1 cellular context compared by ENCODE assay signal in the genomic region with DNA sequence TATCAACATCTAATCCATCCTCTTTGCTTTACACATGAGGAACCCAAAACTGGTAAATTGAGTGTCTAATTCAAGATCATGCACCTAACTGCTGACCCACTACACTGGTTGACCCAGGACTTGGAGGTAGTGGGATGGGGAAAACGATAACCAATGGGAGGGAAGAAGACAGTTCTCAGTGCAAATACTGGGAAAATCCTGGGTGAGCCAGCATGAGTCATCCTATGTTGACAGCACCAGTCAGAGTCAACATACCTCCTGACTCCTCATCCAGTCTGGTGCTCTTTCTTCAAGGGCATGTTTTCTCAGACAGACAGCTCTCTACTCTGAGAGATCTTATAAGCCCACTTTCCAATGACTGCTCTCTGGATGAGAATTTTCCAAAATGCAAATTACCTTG.
TF ChIP-seq lines count a peak whose summit lies in the region.

No MANE protein-coding gene starts in this region.

TF ChIP-seq in A549, 52 proteins besides CTCF, POLR2A, EP300 and RAD21 (continued from another document):
- TF ChIP-seq, protein P1, sequence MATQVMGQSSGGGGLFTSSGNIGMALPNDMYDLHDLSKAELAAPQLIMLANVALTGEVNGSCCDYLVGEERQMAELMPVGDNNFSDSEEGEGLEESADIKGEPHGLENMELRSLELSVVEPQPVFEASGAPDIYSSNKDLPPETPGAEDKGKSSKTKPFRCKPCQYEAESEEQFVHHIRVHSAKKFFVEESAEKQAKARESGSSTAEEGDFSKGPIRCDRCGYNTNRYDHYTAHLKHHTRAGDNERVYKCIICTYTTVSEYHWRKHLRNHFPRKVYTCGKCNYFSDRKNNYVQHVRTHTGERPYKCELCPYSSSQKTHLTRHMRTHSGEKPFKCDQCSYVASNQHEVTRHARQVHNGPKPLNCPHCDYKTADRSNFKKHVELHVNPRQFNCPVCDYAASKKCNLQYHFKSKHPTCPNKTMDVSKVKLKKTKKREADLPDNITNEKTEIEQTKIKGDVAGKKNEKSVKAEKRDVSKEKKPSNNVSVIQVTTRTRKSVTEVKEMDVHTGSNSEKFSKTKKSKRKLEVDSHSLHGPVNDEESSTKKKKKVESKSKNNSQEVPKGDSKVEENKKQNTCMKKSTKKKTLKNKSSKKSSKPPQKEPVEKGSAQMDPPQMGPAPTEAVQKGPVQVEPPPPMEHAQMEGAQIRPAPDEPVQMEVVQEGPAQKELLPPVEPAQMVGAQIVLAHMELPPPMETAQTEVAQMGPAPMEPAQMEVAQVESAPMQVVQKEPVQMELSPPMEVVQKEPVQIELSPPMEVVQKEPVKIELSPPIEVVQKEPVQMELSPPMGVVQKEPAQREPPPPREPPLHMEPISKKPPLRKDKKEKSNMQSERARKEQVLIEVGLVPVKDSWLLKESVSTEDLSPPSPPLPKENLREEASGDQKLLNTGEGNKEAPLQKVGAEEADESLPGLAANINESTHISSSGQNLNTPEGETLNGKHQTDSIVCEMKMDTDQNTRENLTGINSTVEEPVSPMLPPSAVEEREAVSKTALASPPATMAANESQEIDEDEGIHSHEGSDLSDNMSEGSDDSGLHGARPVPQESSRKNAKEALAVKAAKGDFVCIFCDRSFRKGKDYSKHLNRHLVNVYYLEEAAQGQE (IDR thresholded peaks at IDR 0.05), result no peak
- TF ChIP-seq SREBF2 (IDR thresholded peaks at IDR 0.05) (no peak), NR3C1 (IDR thresholded peaks at IDR 0.05) (no peak), PHF8 (IDR thresholded peaks at IDR 0.05; ENCODE audit: borderline replicate concordance, low read depth) (no peak), RNF2 (IDR thresholded peaks at IDR 0.05; ENCODE audit: borderline replicate concordance, low read depth) (no peak), KDM5A (IDR thresholded peaks at IDR 0.05) (no peak), EHMT2 (IDR thresholded peaks at IDR 0.05; ENCODE audit: low read depth) (no peak), TP53 (CRISPR knock-in tag; IDR thresholded peaks at IDR 0.05) (no peak), POLR2AphosphoS2 (conservative IDR thresholded peaks at IDR 0.05; ENCODE audit: low read length) (no peak), ZSCAN20 (CRISPR knock-in tag; IDR thresholded peaks at IDR 0.05) (no peak), JUN (IDR thresholded peaks at IDR 0.05) (no peak), CBX8 (IDR thresholded peaks at IDR 0.05) (no peak), ESRRA (IDR thresholded peaks at IDR 0.05; ENCODE audit: borderline replicate concordance, low read length) (no peak), ZC3H11A (IDR thresholded peaks at IDR 0.05) (no peak), FOSB (CRISPR knock-in tag; IDR thresholded peaks at IDR 0.05) (no peak), SMC3 (IDR thresholded peaks at IDR 0.05) (0 out of 3 replicates have a peak, but pooled peaks have one; percentile 5), MYC (IDR thresholded peaks at IDR 0.05; ENCODE audit: borderline replicate concordance, low read length) (no peak), FOSL2 (IDR thresholded peaks at IDR 0.05) (peak; percentile 93), FOSL2 (CRISPR knock-in tag; IDR thresholded peaks at IDR 0.05) (peak; percentile 96), MAZ (IDR thresholded peaks at IDR 0.05; ENCODE audit: borderline replicate concordance, low read depth, low read length) (no peak), CHD4 (IDR thresholded peaks at IDR 0.05; ENCODE audit: borderline replicate concordance) (no peak), CHD2 (IDR thresholded peaks at IDR 0.05; ENCODE audit: low read length, partially characterized antibody) (no peak), RFX5 (IDR thresholded peaks at IDR 0.05) (no peak), JUNB (IDR thresholded peaks at IDR 0.05) (peak; percentile 84), HOXB5 (CRISPR knock-in tag; IDR thresholded peaks at IDR 0.05) (no peak), ZFP36 (IDR thresholded peaks at IDR 0.05; ENCODE audit: borderline replicate concordance, partially characterized antibody) (no peak), KDM1A (IDR thresholded peaks at IDR 0.05; ENCODE audit: low read depth) (no peak), GATA3 (IDR thresholded peaks at IDR 0.05; ENCODE audit: borderline replicate concordance) (peak; percentile 16; the same call in 1 of the 2 replicates), HOXA7 (CRISPR knock-in tag; IDR thresholded peaks at IDR 0.05) (no peak), TFCP2L1 (CRISPR knock-in tag; IDR thresholded peaks at IDR 0.05) (no peak), EHF (CRISPR knock-in tag; IDR thresholded peaks at IDR 0.05) (no peak), CEBPB (IDR thresholded peaks at IDR 0.05) (0 out of 4 replicates have a peak, but pooled peaks of 1 of the 2 experiments have one; percentile 30)
- TF ChIP-seq, protein P2, sequence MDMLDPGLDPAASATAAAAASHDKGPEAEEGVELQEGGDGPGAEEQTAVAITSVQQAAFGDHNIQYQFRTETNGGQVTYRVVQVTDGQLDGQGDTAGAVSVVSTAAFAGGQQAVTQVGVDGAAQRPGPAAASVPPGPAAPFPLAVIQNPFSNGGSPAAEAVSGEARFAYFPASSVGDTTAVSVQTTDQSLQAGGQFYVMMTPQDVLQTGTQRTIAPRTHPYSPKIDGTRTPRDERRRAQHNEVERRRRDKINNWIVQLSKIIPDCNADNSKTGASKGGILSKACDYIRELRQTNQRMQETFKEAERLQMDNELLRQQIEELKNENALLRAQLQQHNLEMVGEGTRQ (IDR thresholded peaks at IDR 0.05), result no peak
- TF ChIP-seq, protein P3, sequence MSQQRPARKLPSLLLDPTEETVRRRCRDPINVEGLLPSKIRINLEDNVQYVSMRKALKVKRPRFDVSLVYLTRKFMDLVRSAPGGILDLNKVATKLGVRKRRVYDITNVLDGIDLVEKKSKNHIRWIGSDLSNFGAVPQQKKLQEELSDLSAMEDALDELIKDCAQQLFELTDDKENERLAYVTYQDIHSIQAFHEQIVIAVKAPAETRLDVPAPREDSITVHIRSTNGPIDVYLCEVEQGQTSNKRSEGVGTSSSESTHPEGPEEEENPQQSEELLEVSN (IDR thresholded peaks at IDR 0.05; ENCODE audit: borderline replicate concordance, low read depth), result no peak
- TF ChIP-seq, protein P4, sequence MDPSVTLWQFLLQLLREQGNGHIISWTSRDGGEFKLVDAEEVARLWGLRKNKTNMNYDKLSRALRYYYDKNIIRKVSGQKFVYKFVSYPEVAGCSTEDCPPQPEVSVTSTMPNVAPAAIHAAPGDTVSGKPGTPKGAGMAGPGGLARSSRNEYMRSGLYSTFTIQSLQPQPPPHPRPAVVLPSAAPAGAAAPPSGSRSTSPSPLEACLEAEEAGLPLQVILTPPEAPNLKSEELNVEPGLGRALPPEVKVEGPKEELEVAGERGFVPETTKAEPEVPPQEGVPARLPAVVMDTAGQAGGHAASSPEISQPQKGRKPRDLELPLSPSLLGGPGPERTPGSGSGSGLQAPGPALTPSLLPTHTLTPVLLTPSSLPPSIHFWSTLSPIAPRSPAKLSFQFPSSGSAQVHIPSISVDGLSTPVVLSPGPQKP (IDR thresholded peaks at IDR 0.05; ENCODE audit: low read depth, low read length), result no peak
- TF ChIP-seq, protein P5, sequence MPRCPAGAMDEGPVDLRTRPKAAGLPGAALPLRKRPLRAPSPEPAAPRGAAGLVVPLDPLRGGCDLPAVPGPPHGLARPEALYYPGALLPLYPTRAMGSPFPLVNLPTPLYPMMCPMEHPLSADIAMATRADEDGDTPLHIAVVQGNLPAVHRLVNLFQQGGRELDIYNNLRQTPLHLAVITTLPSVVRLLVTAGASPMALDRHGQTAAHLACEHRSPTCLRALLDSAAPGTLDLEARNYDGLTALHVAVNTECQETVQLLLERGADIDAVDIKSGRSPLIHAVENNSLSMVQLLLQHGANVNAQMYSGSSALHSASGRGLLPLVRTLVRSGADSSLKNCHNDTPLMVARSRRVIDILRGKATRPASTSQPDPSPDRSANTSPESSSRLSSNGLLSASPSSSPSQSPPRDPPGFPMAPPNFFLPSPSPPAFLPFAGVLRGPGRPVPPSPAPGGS (IDR thresholded peaks at IDR 0.05), result no peak
- TF ChIP-seq, protein P6, sequence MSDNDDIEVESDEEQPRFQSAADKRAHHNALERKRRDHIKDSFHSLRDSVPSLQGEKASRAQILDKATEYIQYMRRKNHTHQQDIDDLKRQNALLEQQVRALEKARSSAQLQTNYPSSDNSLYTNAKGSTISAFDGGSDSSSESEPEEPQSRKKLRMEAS (IDR thresholded peaks at IDR 0.05), result peak; percentile 44; the same call in 1 of the 2 replicates
